ENCODE assay signal across 1 cellular context in the genomic region with DNA sequence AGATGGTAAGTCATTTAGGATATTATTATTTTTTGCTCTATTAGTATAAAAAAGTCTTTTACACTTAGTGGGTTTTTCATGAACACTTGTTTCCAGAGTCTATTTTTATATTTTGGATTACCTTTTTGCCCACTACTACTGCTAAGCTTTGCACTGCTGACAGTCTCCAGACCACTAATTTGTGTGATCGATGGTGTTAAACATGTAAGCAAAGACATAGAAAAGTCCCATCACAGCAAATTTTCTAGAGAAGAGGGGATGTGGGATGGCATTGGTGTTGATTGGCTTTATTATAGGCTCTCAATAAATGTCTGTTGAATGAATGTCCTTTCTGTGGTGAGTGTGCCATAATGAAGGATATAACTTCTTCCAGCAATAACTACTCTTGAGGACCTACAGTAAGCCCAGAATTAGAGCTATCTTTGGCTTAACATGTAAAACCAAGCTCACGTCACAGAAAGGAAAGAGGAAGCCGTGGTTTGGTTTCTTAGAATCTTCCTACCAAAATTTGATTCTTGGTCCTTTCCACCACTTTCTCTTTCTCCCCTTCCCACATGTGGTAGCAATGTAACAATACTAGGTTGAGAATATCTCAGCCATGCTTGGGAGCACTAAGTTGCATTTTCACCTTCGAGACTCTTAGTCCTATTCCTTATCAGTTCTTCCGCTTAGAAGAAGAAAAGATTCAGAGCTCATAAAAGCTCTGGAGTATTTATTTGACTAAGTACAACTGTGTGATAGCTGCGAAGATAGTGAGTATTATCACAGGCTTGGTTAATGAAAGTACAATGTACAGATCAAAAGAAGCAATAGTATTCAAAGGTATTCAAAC.
A peak's percentile ranks its signal among the peaks of the same experiment; 100 is the strongest.
TF ChIP-seq lines count a peak whose summit lies in the region.

No MANE protein-coding gene starts in this region.

TF ChIP-seq in GM12878, 131 proteins besides CTCF, POLR2A, EP300 and RAD21 (continued from another document):
- TF ChIP-seq, protein P1, sequence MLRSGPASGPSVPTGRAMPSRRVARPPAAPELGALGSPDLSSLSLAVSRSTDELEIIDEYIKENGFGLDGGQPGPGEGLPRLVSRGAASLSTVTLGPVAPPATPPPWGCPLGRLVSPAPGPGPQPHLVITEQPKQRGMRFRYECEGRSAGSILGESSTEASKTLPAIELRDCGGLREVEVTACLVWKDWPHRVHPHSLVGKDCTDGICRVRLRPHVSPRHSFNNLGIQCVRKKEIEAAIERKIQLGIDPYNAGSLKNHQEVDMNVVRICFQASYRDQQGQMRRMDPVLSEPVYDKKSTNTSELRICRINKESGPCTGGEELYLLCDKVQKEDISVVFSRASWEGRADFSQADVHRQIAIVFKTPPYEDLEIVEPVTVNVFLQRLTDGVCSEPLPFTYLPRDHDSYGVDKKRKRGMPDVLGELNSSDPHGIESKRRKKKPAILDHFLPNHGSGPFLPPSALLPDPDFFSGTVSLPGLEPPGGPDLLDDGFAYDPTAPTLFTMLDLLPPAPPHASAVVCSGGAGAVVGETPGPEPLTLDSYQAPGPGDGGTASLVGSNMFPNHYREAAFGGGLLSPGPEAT (IDR thresholded peaks at IDR 0.05; ENCODE audit: low read depth): peak; percentile 84
- TF ChIP-seq CREB1 (IDR thresholded peaks at IDR 0.05; ENCODE audit: low read depth) (no peak), CBFB (IDR thresholded peaks at IDR 0.05; ENCODE audit: low read depth) (peak; percentile 61; the same call in 1 of the 2 replicates), POLR2AphosphoS2 (IDR thresholded peaks at IDR 0.05; ENCODE audit: low read depth, low read length) (no peak), NR2F1 (conservative IDR thresholded peaks at IDR 0.05) (no peak), HDGF (IDR thresholded peaks at IDR 0.05) (no peak), MYB (IDR thresholded peaks at IDR 0.05; ENCODE audit: borderline replicate concordance, low read depth, low read length) (no peak), NBN (IDR thresholded peaks at IDR 0.05) (peak; percentile 62; the same call in 1 of the 2 replicates), RCOR1 (conservative IDR thresholded peaks at IDR 0.05; ENCODE audit: low read depth, low read length) (no peak), ZNF274 (IDR thresholded peaks at IDR 0.05; ENCODE audit: insufficient read depth, insufficient read length) (no peak), SIX5 (IDR thresholded peaks at IDR 0.05; ENCODE audit: low read depth, low read length, severe bottlenecking) (no peak), PAX5 (IDR thresholded peaks at IDR 0.05; ENCODE audit: borderline replicate concordance, low read depth, low read length) (peak; percentile 69; the same call in 1 of the 2 replicates), RB1 (IDR thresholded peaks at IDR 0.05; ENCODE audit: borderline replicate concordance) (no peak), IKZF2 (IDR thresholded peaks at IDR 0.05) (peak; percentile 91 to 93), RBBP5 (conservative IDR thresholded peaks at IDR 0.05) (no peak), EED (IDR thresholded peaks at IDR 0.05; ENCODE audit: low read depth) (peak; percentile 83), IKZF1 (conservative IDR thresholded peaks at IDR 0.05) (peak; percentile 90), ATF7 (IDR thresholded peaks at IDR 0.05; ENCODE audit: low read depth) (peak; percentile 50; the same call in 1 of the 2 replicates), ZNF217 (IDR thresholded peaks at IDR 0.05) (0 out of 2 replicates have a peak, but pooled peaks have one; percentile 24), ZNF24 (IDR thresholded peaks at IDR 0.05) (peak; percentile 52; the same call in 1 of the 2 replicates), SRF (IDR thresholded peaks at IDR 0.05; ENCODE audit: low read depth in 2 of 2, low read length in 2 of 2) (0 out of 4 replicates have a peak, but pooled peaks of 1 of the 2 experiments have one; percentile 49), BHLHE40 (IDR thresholded peaks at IDR 0.05; ENCODE audit: borderline replicate concordance in 1 of 2, low read depth in 2 of 2, low read length in 1 of 2) (peak in 1 of 2 experiments; percentile 37; a peak in 2 of 4 replicates), JUNB (IDR thresholded peaks at IDR 0.05) (no peak), KAT2A (conservative IDR thresholded peaks at IDR 0.05; ENCODE audit: control insufficient read depth, low read depth, low read length) (no peak), MTA2 (IDR thresholded peaks at IDR 0.05; ENCODE audit: low read depth) (peak; percentile 79), POU2F2 (IDR thresholded peaks at IDR 0.05; ENCODE audit: borderline replicate concordance, low read depth, low read length) (peak; percentile 30; the same call in 1 of the 3 replicates), MEF2A (IDR thresholded peaks at IDR 0.05; ENCODE audit: insufficient read depth, low read depth, low read length) (peak; percentile 70; the same call in 1 of the 2 replicates), NFIC (IDR thresholded peaks at IDR 0.05; ENCODE audit: low read depth, low read length) (peak; percentile 64), PML (IDR thresholded peaks at IDR 0.05; ENCODE audit: low read length) (no peak), NR2C1 (IDR thresholded peaks at IDR 0.05) (no peak), FOXM1 (IDR thresholded peaks at IDR 0.05; ENCODE audit: low read depth, low read length) (peak; percentile 56; the same call in 1 of the 2 replicates), BCL11A (IDR thresholded peaks at IDR 0.05; ENCODE audit: low read depth, low read length) (no peak; the same call in 1 of the 2 replicates), CREM (IDR thresholded peaks at IDR 0.05; ENCODE audit: low read depth) (peak; percentile 57)
- TF ChIP-seq, protein P2, sequence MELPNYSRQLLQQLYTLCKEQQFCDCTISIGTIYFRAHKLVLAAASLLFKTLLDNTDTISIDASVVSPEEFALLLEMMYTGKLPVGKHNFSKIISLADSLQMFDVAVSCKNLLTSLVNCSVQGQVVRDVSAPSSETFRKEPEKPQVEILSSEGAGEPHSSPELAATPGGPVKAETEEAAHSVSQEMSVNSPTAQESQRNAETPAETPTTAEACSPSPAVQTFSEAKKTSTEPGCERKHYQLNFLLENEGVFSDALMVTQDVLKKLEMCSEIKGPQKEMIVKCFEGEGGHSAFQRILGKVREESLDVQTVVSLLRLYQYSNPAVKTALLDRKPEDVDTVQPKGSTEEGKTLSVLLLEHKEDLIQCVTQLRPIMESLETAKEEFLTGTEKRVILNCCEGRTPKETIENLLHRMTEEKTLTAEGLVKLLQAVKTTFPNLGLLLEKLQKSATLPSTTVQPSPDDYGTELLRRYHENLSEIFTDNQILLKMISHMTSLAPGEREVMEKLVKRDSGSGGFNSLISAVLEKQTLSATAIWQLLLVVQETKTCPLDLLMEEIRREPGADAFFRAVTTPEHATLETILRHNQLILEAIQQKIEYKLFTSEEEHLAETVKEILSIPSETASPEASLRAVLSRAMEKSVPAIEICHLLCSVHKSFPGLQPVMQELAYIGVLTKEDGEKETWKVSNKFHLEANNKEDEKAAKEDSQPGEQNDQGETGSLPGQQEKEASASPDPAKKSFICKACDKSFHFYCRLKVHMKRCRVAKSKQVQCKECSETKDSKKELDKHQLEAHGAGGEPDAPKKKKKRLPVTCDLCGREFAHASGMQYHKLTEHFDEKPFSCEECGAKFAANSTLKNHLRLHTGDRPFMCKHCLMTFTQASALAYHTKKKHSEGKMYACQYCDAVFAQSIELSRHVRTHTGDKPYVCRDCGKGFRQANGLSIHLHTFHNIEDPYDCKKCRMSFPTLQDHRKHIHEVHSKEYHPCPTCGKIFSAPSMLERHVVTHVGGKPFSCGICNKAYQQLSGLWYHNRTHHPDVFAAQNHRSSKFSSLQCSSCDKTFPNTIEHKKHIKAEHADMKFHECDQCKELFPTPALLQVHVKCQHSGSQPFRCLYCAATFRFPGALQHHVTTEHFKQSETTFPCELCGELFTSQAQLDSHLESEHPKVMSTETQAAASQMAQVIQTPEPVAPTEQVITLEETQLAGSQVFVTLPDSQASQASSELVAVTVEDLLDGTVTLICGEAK (IDR thresholded peaks at IDR 0.05; ENCODE audit: borderline replicate concordance): no peak
- TF ChIP-seq, protein P3, sequence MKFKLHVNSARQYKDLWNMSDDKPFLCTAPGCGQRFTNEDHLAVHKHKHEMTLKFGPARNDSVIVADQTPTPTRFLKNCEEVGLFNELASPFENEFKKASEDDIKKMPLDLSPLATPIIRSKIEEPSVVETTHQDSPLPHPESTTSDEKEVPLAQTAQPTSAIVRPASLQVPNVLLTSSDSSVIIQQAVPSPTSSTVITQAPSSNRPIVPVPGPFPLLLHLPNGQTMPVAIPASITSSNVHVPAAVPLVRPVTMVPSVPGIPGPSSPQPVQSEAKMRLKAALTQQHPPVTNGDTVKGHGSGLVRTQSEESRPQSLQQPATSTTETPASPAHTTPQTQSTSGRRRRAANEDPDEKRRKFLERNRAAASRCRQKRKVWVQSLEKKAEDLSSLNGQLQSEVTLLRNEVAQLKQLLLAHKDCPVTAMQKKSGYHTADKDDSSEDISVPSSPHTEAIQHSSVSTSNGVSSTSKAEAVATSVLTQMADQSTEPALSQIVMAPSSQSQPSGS (IDR thresholded peaks at IDR 0.05; ENCODE audit: low read length): peak; percentile 66; the same call in 1 of the 2 replicates
- TF ChIP-seq, protein P4, sequence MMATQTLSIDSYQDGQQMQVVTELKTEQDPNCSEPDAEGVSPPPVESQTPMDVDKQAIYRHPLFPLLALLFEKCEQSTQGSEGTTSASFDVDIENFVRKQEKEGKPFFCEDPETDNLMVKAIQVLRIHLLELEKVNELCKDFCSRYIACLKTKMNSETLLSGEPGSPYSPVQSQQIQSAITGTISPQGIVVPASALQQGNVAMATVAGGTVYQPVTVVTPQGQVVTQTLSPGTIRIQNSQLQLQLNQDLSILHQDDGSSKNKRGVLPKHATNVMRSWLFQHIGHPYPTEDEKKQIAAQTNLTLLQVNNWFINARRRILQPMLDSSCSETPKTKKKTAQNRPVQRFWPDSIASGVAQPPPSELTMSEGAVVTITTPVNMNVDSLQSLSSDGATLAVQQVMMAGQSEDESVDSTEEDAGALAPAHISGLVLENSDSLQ (IDR thresholded peaks at IDR 0.05): peak; percentile 62
- TF ChIP-seq, protein P5, sequence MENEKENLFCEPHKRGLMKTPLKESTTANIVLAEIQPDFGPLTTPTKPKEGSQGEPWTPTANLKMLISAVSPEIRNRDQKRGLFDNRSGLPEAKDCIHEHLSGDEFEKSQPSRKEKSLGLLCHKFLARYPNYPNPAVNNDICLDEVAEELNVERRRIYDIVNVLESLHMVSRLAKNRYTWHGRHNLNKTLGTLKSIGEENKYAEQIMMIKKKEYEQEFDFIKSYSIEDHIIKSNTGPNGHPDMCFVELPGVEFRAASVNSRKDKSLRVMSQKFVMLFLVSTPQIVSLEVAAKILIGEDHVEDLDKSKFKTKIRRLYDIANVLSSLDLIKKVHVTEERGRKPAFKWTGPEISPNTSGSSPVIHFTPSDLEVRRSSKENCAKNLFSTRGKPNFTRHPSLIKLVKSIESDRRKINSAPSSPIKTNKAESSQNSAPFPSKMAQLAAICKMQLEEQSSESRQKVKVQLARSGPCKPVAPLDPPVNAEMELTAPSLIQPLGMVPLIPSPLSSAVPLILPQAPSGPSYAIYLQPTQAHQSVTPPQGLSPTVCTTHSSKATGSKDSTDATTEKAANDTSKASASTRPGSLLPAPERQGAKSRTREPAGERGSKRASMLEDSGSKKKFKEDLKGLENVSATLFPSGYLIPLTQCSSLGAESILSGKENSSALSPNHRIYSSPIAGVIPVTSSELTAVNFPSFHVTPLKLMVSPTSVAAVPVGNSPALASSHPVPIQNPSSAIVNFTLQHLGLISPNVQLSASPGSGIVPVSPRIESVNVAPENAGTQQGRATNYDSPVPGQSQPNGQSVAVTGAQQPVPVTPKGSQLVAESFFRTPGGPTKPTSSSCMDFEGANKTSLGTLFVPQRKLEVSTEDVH (IDR thresholded peaks at IDR 0.05; ENCODE audit: low read depth, partially characterized antibody): no peak
- TF ChIP-seq, protein P6, sequence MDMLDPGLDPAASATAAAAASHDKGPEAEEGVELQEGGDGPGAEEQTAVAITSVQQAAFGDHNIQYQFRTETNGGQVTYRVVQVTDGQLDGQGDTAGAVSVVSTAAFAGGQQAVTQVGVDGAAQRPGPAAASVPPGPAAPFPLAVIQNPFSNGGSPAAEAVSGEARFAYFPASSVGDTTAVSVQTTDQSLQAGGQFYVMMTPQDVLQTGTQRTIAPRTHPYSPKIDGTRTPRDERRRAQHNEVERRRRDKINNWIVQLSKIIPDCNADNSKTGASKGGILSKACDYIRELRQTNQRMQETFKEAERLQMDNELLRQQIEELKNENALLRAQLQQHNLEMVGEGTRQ (IDR thresholded peaks at IDR 0.05; ENCODE audit: borderline replicate concordance, low read depth, low read length): no peak
